Comparison of ENCODE assay signal across 1 cellular context in the genomic region with DNA sequence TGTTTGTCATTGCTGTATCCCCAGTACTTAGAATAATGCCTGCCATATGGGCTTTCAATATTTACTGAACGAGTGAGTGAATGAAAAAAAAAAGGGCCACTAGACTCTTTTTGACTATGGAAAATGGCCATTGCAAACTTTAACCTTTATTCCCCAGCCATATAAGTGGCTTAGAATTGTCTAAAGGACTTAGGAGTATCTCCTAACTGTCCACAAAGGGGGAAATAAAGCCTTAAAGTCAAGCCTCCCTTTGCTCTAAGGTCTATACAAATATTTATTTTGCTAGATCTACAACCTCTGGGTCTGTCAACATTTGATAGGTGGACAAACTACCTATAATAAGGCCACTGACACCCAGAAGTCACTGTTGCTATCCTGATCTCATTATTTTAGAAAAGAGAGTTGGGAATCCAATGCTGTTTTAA.
TF ChIP-seq lines count a peak whose summit lies in the region.

No MANE protein-coding gene starts in this region.

TF ChIP-seq in HepG2, 621 proteins besides CTCF, POLR2A, EP300 and RAD21 (continued from another document and continues in another):
- peak; percentile 91 for TF ChIP-seq PAXIP1 (CRISPR knock-in tag; conservative IDR thresholded peaks at IDR 0.05)
- TF ChIP-seq, protein P1, sequence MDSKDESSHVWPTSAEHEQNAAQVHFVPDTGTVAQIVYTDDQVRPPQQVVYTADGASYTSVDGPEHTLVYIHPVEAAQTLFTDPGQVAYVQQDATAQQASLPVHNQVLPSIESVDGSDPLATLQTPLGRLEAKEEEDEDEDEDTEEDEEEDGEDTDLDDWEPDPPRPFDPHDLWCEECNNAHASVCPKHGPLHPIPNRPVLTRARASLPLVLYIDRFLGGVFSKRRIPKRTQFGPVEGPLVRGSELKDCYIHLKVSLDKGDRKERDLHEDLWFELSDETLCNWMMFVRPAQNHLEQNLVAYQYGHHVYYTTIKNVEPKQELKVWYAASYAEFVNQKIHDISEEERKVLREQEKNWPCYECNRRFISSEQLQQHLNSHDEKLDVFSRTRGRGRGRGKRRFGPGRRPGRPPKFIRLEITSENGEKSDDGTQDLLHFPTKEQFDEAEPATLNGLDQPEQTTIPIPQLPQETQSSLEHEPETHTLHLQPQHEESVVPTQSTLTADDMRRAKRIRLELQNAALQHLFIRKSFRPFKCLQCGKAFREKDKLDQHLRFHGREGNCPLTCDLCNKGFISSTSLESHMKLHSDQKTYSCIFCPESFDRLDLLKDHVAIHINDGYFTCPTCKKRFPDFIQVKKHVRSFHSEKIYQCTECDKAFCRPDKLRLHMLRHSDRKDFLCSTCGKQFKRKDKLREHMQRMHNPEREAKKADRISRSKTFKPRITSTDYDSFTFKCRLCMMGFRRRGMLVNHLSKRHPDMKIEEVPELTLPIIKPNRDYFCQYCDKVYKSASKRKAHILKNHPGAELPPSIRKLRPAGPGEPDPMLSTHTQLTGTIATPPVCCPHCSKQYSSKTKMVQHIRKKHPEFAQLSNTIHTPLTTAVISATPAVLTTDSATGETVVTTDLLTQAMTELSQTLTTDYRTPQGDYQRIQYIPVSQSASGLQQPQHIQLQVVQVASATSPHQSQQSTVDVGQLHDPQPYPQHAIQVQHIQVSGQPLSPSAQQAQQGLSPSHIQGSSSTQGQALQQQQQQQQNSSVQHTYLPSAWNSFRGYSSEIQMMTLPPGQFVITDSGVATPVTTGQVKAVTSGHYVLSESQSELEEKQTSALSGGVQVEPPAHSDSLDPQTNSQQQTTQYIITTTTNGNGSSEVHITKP (CRISPR knock-in tag; IDR thresholded peaks at IDR 0.05; ENCODE audit: low read depth), result no peak
- TF ChIP-seq DMAP1 (CRISPR knock-in tag; IDR thresholded peaks at IDR 0.05), result 0 out of 2 replicates have a peak, but pooled peaks have one; percentile 3
- TF ChIP-seq CREB1 (IDR thresholded peaks at IDR 0.05), result no peak
- TF ChIP-seq CREB1 (CRISPR knock-in tag; IDR thresholded peaks at IDR 0.05), result peak; percentile 73
- no peak for TF ChIP-seq KDM2A (CRISPR knock-in tag; IDR thresholded peaks at IDR 0.05; ENCODE audit: borderline replicate concordance, low read depth)
- no peak for TF ChIP-seq KLF9 (CRISPR knock-in tag; IDR thresholded peaks at IDR 0.05; ENCODE audit: low read depth)
- TF ChIP-seq GTF2F1 (IDR thresholded peaks at IDR 0.05; ENCODE audit: low read length), result no peak
- TF ChIP-seq GMEB2 (CRISPR knock-in tag; IDR thresholded peaks at IDR 0.05; ENCODE audit: low read depth), result no peak
- TF ChIP-seq SRF (IDR thresholded peaks at IDR 0.05; ENCODE audit: low read depth, low read length), result no peak
- TF ChIP-seq ZNF878 (CRISPR knock-in tag; IDR thresholded peaks at IDR 0.05), result no peak
- TF ChIP-seq ZNF607 (CRISPR knock-in tag; IDR thresholded peaks at IDR 0.05; ENCODE audit: borderline replicate concordance), result no peak; the same call in 1 of the 2 replicates
- TF ChIP-seq NR2F6 (IDR thresholded peaks at IDR 0.05), result peak; percentile 67
- peak; percentile 40; the same call in 1 of the 2 replicates for TF ChIP-seq NR2F6 (CRISPR knock-in tag; IDR thresholded peaks at IDR 0.05)
- no peak for TF ChIP-seq REPIN1 (CRISPR knock-in tag; IDR thresholded peaks at IDR 0.05; ENCODE audit: borderline replicate concordance, low read depth)
- no peak for TF ChIP-seq FOXK2 (IDR thresholded peaks at IDR 0.05)
- peak; percentile 82 for TF ChIP-seq TBX2 (CRISPR knock-in tag; IDR thresholded peaks at IDR 0.05; ENCODE audit: borderline replicate concordance)
- TF ChIP-seq KAT7 (CRISPR knock-in tag; IDR thresholded peaks at IDR 0.05; ENCODE audit: borderline replicate concordance), result no peak
- no peak for TF ChIP-seq NR2C2 (CRISPR knock-in tag; IDR thresholded peaks at IDR 0.05; ENCODE audit: borderline replicate concordance)
- TF ChIP-seq SMAD3 (CRISPR knock-in tag; IDR thresholded peaks at IDR 0.05), result no peak
- TF ChIP-seq SMAD9 (CRISPR knock-in tag; IDR thresholded peaks at IDR 0.05), result no peak
- TF ChIP-seq SYNCRIP (IDR thresholded peaks at IDR 0.05; ENCODE audit: insufficient read depth, low read depth, low read length), result no peak
- TF ChIP-seq NR2F1 (CRISPR knock-in tag; IDR thresholded peaks at IDR 0.05), result no peak
- no peak for TF ChIP-seq RORA (CRISPR knock-in tag; IDR thresholded peaks at IDR 0.05)
- TF ChIP-seq HIC2 (CRISPR knock-in tag; IDR thresholded peaks at IDR 0.05; ENCODE audit: low read depth), result no peak
- TF ChIP-seq ZNF281 (CRISPR knock-in tag; IDR thresholded peaks at IDR 0.05; ENCODE audit: borderline replicate concordance), result no peak
- TF ChIP-seq, protein P2, sequence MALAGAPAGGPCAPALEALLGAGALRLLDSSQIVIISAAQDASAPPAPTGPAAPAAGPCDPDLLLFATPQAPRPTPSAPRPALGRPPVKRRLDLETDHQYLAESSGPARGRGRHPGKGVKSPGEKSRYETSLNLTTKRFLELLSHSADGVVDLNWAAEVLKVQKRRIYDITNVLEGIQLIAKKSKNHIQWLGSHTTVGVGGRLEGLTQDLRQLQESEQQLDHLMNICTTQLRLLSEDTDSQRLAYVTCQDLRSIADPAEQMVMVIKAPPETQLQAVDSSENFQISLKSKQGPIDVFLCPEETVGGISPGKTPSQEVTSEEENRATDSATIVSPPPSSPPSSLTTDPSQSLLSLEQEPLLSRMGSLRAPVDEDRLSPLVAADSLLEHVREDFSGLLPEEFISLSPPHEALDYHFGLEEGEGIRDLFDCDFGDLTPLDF (CRISPR knock-in tag; IDR thresholded peaks at IDR 0.05), result no peak
- TF ChIP-seq ZNF547 (CRISPR knock-in tag; IDR thresholded peaks at IDR 0.05), result no peak
- TF ChIP-seq ZNF629 (CRISPR knock-in tag; conservative IDR thresholded peaks at IDR 0.05), result no peak; the same call in 1 of the 2 replicates
- TF ChIP-seq ZSCAN25 (CRISPR knock-in tag; IDR thresholded peaks at IDR 0.05), result no peak
- TF ChIP-seq KDM3A (CRISPR knock-in tag; IDR thresholded peaks at IDR 0.05; ENCODE audit: low read depth), result no peak; the same call in 1 of the 2 replicates
- no peak for TF ChIP-seq IKZF4 (CRISPR knock-in tag; IDR thresholded peaks at IDR 0.05; ENCODE audit: borderline replicate concordance, low read depth, not compliant biosample characterization)
- TF ChIP-seq MIER2 (CRISPR knock-in tag; IDR thresholded peaks at IDR 0.05), result no peak
- TF ChIP-seq, protein P3, sequence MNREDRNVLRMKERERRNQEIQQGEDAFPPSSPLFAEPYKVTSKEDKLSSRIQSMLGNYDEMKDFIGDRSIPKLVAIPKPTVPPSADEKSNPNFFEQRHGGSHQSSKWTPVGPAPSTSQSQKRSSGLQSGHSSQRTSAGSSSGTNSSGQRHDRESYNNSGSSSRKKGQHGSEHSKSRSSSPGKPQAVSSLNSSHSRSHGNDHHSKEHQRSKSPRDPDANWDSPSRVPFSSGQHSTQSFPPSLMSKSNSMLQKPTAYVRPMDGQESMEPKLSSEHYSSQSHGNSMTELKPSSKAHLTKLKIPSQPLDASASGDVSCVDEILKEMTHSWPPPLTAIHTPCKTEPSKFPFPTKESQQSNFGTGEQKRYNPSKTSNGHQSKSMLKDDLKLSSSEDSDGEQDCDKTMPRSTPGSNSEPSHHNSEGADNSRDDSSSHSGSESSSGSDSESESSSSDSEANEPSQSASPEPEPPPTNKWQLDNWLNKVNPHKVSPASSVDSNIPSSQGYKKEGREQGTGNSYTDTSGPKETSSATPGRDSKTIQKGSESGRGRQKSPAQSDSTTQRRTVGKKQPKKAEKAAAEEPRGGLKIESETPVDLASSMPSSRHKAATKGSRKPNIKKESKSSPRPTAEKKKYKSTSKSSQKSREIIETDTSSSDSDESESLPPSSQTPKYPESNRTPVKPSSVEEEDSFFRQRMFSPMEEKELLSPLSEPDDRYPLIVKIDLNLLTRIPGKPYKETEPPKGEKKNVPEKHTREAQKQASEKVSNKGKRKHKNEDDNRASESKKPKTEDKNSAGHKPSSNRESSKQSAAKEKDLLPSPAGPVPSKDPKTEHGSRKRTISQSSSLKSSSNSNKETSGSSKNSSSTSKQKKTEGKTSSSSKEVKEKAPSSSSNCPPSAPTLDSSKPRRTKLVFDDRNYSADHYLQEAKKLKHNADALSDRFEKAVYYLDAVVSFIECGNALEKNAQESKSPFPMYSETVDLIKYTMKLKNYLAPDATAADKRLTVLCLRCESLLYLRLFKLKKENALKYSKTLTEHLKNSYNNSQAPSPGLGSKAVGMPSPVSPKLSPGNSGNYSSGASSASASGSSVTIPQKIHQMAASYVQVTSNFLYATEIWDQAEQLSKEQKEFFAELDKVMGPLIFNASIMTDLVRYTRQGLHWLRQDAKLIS (CRISPR knock-in tag; IDR thresholded peaks at IDR 0.05), result no peak
- peak; percentile 29; the same call in 1 of the 2 replicates for TF ChIP-seq THAP11 (CRISPR knock-in tag; IDR thresholded peaks at IDR 0.05)
- TF ChIP-seq ZNF383 (CRISPR knock-in tag; IDR thresholded peaks at IDR 0.05; ENCODE audit: borderline replicate concordance), result no peak
- no peak for TF ChIP-seq ZNF747 (CRISPR knock-in tag; IDR thresholded peaks at IDR 0.05; ENCODE audit: borderline replicate concordance)
- TF ChIP-seq HOXA3 (CRISPR knock-in tag; IDR thresholded peaks at IDR 0.05), result no peak
- TF ChIP-seq ZNF780A (CRISPR knock-in tag; IDR thresholded peaks at IDR 0.05), result no peak
